10 cellular contexts compared by ENCODE assay signal in genomic region chr1:32925360-32926142, GRCh38. TPM values are rescaled to one million over a fixed set of nuclear protein-coding genes. Genes with fewer than 3 reads are reported as not detected.
A peak's percentile ranks its signal among the peaks of the same experiment; 100 is the strongest.
DNase-seq lines count a peak whose midpoint lies in the region; ATAC-seq and TF ChIP-seq lines count a peak whose summit lies in the region.
"Had no signal": no experiment of that assay in that cellular context is flagged by ENCODE, and none has a peak within 500 bp of the region (broad histone marks: within the 10 kb centered on the region; RNA-seq: fewer than 3 reads in every experiment).

No MANE protein-coding gene starts in this region.

- no peaks in the 10 kb centered on the region for H3K9me3 Mint-ChIP-seq in activated CD4-positive, alpha-beta T cell treated with anti-CD3 and anti-CD28 coated beads, Interleukin-2, amount 10 ng/mL, durations not matched to agents 24 days and 14 days

- peak overlapping the region; percentile 96 for H3K14ac ChIP-seq in trophoblast cell (ENCODE audit: low read length)

- peaks cover 34% of the 10 kb centered on the region for H3K79me1 ChIP-seq in trophoblast cell (ENCODE audit: low read length)

- H3K4me3 ChIP-seq in H7 (ENCODE audit: insufficient read depth, low read depth, low read length), result peak overlapping the region; percentile 48
- H3K4me3 ChIP-seq in cardiac muscle cell, result no peak overlapping the region
- no peak overlapping the region for H3K4me3 ChIP-seq in trophoblast cell (ENCODE audit: low read depth, low read length)
- H3K4me3 ChIP-seq: right lobe of liver had no signal

- peaks cover 51% of the 10 kb centered on the region for H3K27me3 Mint-ChIP-seq in activated CD4-positive, alpha-beta T cell treated with anti-CD3 and anti-CD28 coated beads, Interleukin-2, amount 10 ng/mL, durations not matched to agents 24 days and 14 days

- no peaks in the 10 kb centered on the region for H3K79me2 ChIP-seq in trophoblast cell (ENCODE audit: control insufficient read depth, insufficient read depth, low read length, poor library complexity)

- H4K12ac ChIP-seq in trophoblast cell (ENCODE audit: low read depth, low read length), result no peak overlapping the region

- H3K27ac Mint-ChIP-seq in activated CD4-positive, alpha-beta T cell treated with anti-CD3 and anti-CD28 coated beads, Interleukin-2, amount 10 ng/mL, durations not matched to agents 24 days and 14 days, result peak overlapping the region; percentile 0

- peak overlapping the region; percentile 20 for H2AFZ ChIP-seq in trophoblast cell (ENCODE audit: insufficient read depth, low read length, poor library complexity)

- H2BK12ac ChIP-seq in trophoblast cell (ENCODE audit: low read length), result peak overlapping the region; percentile 48

- DNase-seq in H7, result peak; percentile 80
- DNase-seq in activated CD4-positive, alpha-beta T cell treated with anti-CD3 and anti-CD28 coated beads, Interleukin-2, amount 10 ng/mL, durations not matched to agents 24 days and 14 days, result peak; percentile 73
- DNase-seq in cardiac muscle cell (ENCODE audit: low read depth in 1 of 2, low spot score in 1 of 2), result peak; percentile 47 to 74
- DNase-seq in trophoblast cell, result peak; percentile 29 to 58
- no peak for DNase-seq in HUDEP-2 (lab: John Stamatoyannopoulos, UW; ENCODE audit: unreplicated experiment in 76 of 76)
- no peak for DNase-seq in activated CD8-positive, alpha-beta memory T cell treated with anti-CD3 and anti-CD28 coated beads, Interleukin-2, amount 50 U/mL, for 48 hours
- DNase-seq in GM10266 (ENCODE audit: extremely low spot score), result no peak
- DNase-seq: NCI-H1105 treated with DMSO at 0.1 percent for 48 hours had no signal

- peak overlapping the region; percentile 88 for H4K8ac ChIP-seq in trophoblast cell (ENCODE audit: low read depth, low read length)

- peak overlapping the region; percentile 69 for H3K4me2 ChIP-seq in trophoblast cell (ENCODE audit: low read length)

- H3K4me1 ChIP-seq in cardiac muscle cell (ENCODE audit: low read depth), result peaks cover 18% of the 10 kb centered on the region
- H3K4me1 ChIP-seq in trophoblast cell (ENCODE audit: control insufficient read depth in 1 of 2, insufficient read depth in 2 of 2, low read length in 2 of 2), result peaks cover 18 to 25% of the 10 kb centered on the region in 2 experiments

- peak overlapping the region; percentile 96 for H4K91ac ChIP-seq in trophoblast cell (ENCODE audit: low read depth, low read length)

- H3K4ac ChIP-seq in trophoblast cell (ENCODE audit: low read depth, low read length), result peak overlapping the region; percentile 88

- TF ChIP-seq CTCF in cardiac muscle cell (IDR thresholded peaks at IDR 0.05; ENCODE audit: low read depth, low read length), result no peak
- TF ChIP-seq CTCF in GM10266 (IDR thresholded peaks at IDR 0.05; ENCODE audit: control insufficient read depth, insufficient read depth, low read depth, missing control alignments), result no peak

- H3K23ac ChIP-seq in trophoblast cell (ENCODE audit: low read length), result no peak overlapping the region

- no CpG with 5 or more reads among the region's 24 CpGs for WGBS in trophoblast cell (ENCODE audit: extremely low coverage, insufficient coverage, insufficient read length)

- no peaks in the 10 kb centered on the region for H3K36me3 ChIP-seq in H7 (replicated peaks; ENCODE audit: control insufficient read depth, insufficient read depth, low read length)
- no peaks in the 10 kb centered on the region for H3K36me3 ChIP-seq in cardiac muscle cell
- no peaks in the 10 kb centered on the region for H3K36me3 ChIP-seq in trophoblast cell (ENCODE audit: control insufficient read depth in 1 of 2, insufficient read depth in 2 of 2, low read length in 2 of 2)
- H3K36me3 ChIP-seq: right lobe of liver had no signal

- H3K27me3 ChIP-seq in H7 (ENCODE audit: control insufficient read depth, insufficient read depth, low read length), result peaks cover 43% of the 10 kb centered on the region
- peaks cover 5% of the 10 kb centered on the region for H3K27me3 ChIP-seq in cardiac muscle cell
- no peaks in the 10 kb centered on the region for H3K27me3 ChIP-seq in trophoblast cell (ENCODE audit: insufficient read depth, low read length)
- H3K27me3 ChIP-seq: right lobe of liver had no signal

- H3K36me3 Mint-ChIP-seq in activated CD4-positive, alpha-beta T cell treated with anti-CD3 and anti-CD28 coated beads, Interleukin-2, amount 10 ng/mL, durations not matched to agents 24 days and 14 days (ENCODE audit: low read depth), result peaks cover 2% of the 10 kb centered on the region

- peak overlapping the region; percentile 28 for H3K4me3 Mint-ChIP-seq in activated CD4-positive, alpha-beta T cell treated with anti-CD3 and anti-CD28 coated beads, Interleukin-2, amount 10 ng/mL, durations not matched to agents 24 days and 14 days

- intact Hi-C loops in activated CD4-positive, alpha-beta T cell treated with anti-CD3 and anti-CD28 coated beads, Interleukin-2, amount 10 ng/mL, durations not matched to agents 24 days and 14 days (cut with micrococcal nuclease), result no loop called here

- H3K9me3 ChIP-seq in cardiac muscle cell (ENCODE audit: low read depth) (no peaks in the 10 kb centered on the region), trophoblast cell (ENCODE audit: insufficient read depth, low read depth, low read length) (no peaks in the 10 kb centered on the region)
- H3K9me3 ChIP-seq: right lobe of liver had no signal

- ATAC-seq in GM18858 (IDR thresholded peaks at IDR 0.05; ENCODE audit: unreplicated experiment), result no peak

- peak overlapping the region; percentile 99 for H2BK120ac ChIP-seq in trophoblast cell (ENCODE audit: insufficient read depth, low read length, poor library complexity)

- peak overlapping the region; percentile 96 for H3K18ac ChIP-seq in trophoblast cell (ENCODE audit: low read length)

- peaks cover 14% of the 10 kb centered on the region for H3K4me1 Mint-ChIP-seq in activated CD4-positive, alpha-beta T cell treated with anti-CD3 and anti-CD28 coated beads, Interleukin-2, amount 10 ng/mL, durations not matched to agents 24 days and 14 days

- no peak overlapping the region for H3K9ac ChIP-seq in trophoblast cell (ENCODE audit: low read length)

- H3K27ac ChIP-seq in cardiac muscle cell, result peak overlapping the region; percentile 62
- H3K27ac ChIP-seq in trophoblast cell (ENCODE audit: low read depth, low read length), result peak overlapping the region; percentile 96
- H3K27ac ChIP-seq: right lobe of liver had no signal

- no peak overlapping the region for H2AK5ac ChIP-seq in trophoblast cell (ENCODE audit: low read length)

- H2BK5ac ChIP-seq in trophoblast cell (ENCODE audit: low read depth, low read length, poor library complexity), result peak overlapping the region; percentile 98

RNA-seq across cellular contexts. Expression of gene TMEM54, which starts 24.4 kb away (rescaled TPM):
- 5.4 and 9.8 TPM in 2 replicates for total RNA-seq in H7 (2014; rRNA removed; shearing (Covaris generic))
- total RNA-seq in activated CD4-positive, alpha-beta T cell treated with anti-CD3 and anti-CD28 coated beads, Interleukin-2, amount 10 ng/mL, durations not matched to agents 24 days and 14 days, result 0.89 and 1.4 TPM in 2 replicates
- total RNA-seq in cardiac muscle cell, result 30.3 and 61.6 TPM in 2 replicates
- polyA plus RNA-seq in cardiac muscle cell, result 17.1 and 41.4 TPM in 2 replicates
- polyA plus RNA-seq in trophoblast cell (2013), result 172 and 195 TPM in 2 replicates

RNA-seq across cellular contexts. Expression of gene RNF19B, which starts 39.1 kb away (rescaled TPM):
- total RNA-seq in H7 (2014; rRNA removed; shearing (Covaris generic)), result 24.9 and 26.7 TPM in 2 replicates
- 44.5 and 46.8 TPM in 2 replicates for total RNA-seq in activated CD4-positive, alpha-beta T cell treated with anti-CD3 and anti-CD28 coated beads, Interleukin-2, amount 10 ng/mL, durations not matched to agents 24 days and 14 days
- total RNA-seq in cardiac muscle cell, result 15.8 and 28.5 TPM in 2 replicates
- polyA plus RNA-seq in cardiac muscle cell, result 16.2 and 17.8 TPM in 2 replicates
- polyA plus RNA-seq in trophoblast cell (2013), result 14.7 and 14.9 TPM in 2 replicates

RNA-seq across cellular contexts. Expression of gene HPCA, which starts 39.3 kb away (rescaled TPM):
- 0.89 and 2.6 TPM in 2 replicates for total RNA-seq in H7 (2014; rRNA removed; shearing (Covaris generic))
- total RNA-seq in activated CD4-positive, alpha-beta T cell treated with anti-CD3 and anti-CD28 coated beads, Interleukin-2, amount 10 ng/mL, durations not matched to agents 24 days and 14 days, result not detected in 2 replicates
- total RNA-seq in cardiac muscle cell, result 3.7 TPM in 1 of 2 replicates, not detected in the other
- polyA plus RNA-seq in cardiac muscle cell, result 1.6 TPM in 1 of 2 replicates, not detected in the other
- 0.83 and 1.4 TPM in 2 replicates for polyA plus RNA-seq in trophoblast cell (2013)
- total RNA-seq: right lobe of liver had no signal

RNA-seq across cellular contexts. Expression of gene FNDC5, which starts 54.8 kb away (rescaled TPM):
- 0.63 and 4.4 TPM in 2 replicates for total RNA-seq in H7 (2014; rRNA removed; shearing (Covaris generic))
- total RNA-seq in activated CD4-positive, alpha-beta T cell treated with anti-CD3 and anti-CD28 coated beads, Interleukin-2, amount 10 ng/mL, durations not matched to agents 24 days and 14 days, result not detected in 2 replicates
- 34.2 and 40.7 TPM in 2 replicates for total RNA-seq in cardiac muscle cell
- 18.0 and 37.4 TPM in 2 replicates for polyA plus RNA-seq in cardiac muscle cell
- polyA plus RNA-seq in trophoblast cell (2013), result 1.1 and 1.3 TPM in 2 replicates

Comparison
In these comparisons a context has a peak if more than half of its experiments do, and no peak if none do; other contexts are left out.
1. DNase-seq: peak in H7 (single experiment), activated CD4-positive, alpha-beta T cell treated with anti-CD3 and anti-CD28 coated beads, Interleukin-2, amount 10 ng/mL, durations not matched to agents 24 days and 14 days (single experiment), cardiac muscle cell (2 of 2) and trophoblast cell (2 of 2); none in HUDEP-2 (0 of 76), activated CD8-positive, alpha-beta memory T cell treated with anti-CD3 and anti-CD28 coated beads, Interleukin-2, amount 50 U/mL, for 48 hours (single experiment) and GM10266 (single experiment).